Comparison of ENCODE assay signal across 8 cellular contexts in the genomic region with DNA sequence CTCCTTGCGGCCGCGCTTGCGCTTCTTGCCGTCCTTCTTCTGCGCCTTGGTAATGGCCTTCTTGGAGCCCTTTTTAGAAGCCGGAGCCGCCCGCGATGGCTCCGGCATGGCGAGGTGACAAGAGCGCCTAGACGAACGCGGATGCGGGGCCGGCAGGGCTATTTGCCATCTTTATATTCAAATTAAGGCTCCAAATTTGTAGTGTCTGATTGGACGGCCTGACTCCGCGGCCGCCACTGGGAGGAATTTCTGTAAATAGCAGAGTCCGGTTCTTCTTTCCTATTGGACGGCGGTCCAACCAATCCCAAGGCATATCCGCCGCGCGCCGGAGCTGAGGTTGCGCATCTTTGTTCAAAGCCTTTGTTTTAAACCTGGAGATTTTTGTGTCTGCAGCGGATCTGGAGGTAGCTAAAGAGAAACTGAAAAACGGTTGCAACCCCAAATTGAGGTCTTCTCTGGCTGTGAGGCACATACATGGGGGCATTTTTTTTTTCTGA. TPM values are rescaled to one million over a fixed set of nuclear protein-coding genes. Genes with fewer than 3 reads are reported as not detected.
DNase-seq lines count a peak whose midpoint lies in the region; ATAC-seq and TF ChIP-seq lines count a peak whose summit lies in the region.

No MANE protein-coding gene starts in this region.

- H3K4me1 ChIP-seq in RWPE2 (ENCODE audit: insufficient read depth, poor library complexity, severe bottlenecking): no peaks in the 10 kb centered on the region
- H3K4me1 ChIP-seq in cardiac muscle cell (ENCODE audit: low read depth): no peaks in the 10 kb centered on the region
- no peaks in the 10 kb centered on the region for H3K4me1 ChIP-seq in SJCRH30

- H3K4me1 Mint-ChIP-seq in activated naive CD8-positive, alpha-beta T cell (ENCODE audit: low read depth): peaks cover 37% of the 10 kb centered on the region

- no peaks in the 10 kb centered on the region for H3K27me3 ChIP-seq in RWPE2 (ENCODE audit: insufficient read depth, poor library complexity, severe bottlenecking)
- peaks cover 81% of the 10 kb centered on the region for H3K27me3 ChIP-seq in cardiac muscle cell
- H3K27me3 ChIP-seq in SJCRH30: peaks cover 5% of the 10 kb centered on the region; the same call in 1 of the 2 replicates

- H3K36me3 ChIP-seq in RWPE2 (ENCODE audit: low read depth) (no peaks in the 10 kb centered on the region), cardiac muscle cell (no peaks in the 10 kb centered on the region), SJCRH30 (no peaks in the 10 kb centered on the region)

- no peaks in the 10 kb centered on the region for H3K9me3 Mint-ChIP-seq in activated naive CD8-positive, alpha-beta T cell (ENCODE audit: low read depth)

- DNase-seq in Ammon's horn (ENCODE audit: low spot score) (peak; percentile 89), RWPE2 (ENCODE audit: low spot score) (no peak), cardiac muscle cell (ENCODE audit: low read depth in 1 of 2, low spot score in 1 of 2) (peak; percentile 85 to 87), putamen (ENCODE audit: low spot score) (peak; percentile 81), SJCRH30 (no peak)

- H3K27ac ChIP-seq in RWPE2 (ENCODE audit: poor library complexity, severe bottlenecking) (no peak overlapping the region), cardiac muscle cell (no peak overlapping the region), SJCRH30 (no peak overlapping the region)

- ATAC-seq in GM19372 (IDR thresholded peaks at IDR 0.05; ENCODE audit: low read depth, unreplicated experiment) (peak; percentile 75), HG03520 (IDR thresholded peaks at IDR 0.05; ENCODE audit: unreplicated experiment) (peak; percentile 86), RWPE2 (ENCODE audit: low read depth) (peak; percentile 92)

- no peaks in the 10 kb centered on the region for H3K36me3 Mint-ChIP-seq in activated naive CD8-positive, alpha-beta T cell

- H3K9me3 ChIP-seq in RWPE2 (ENCODE audit: severe bottlenecking): no peaks in the 10 kb centered on the region
- no peaks in the 10 kb centered on the region for H3K9me3 ChIP-seq in cardiac muscle cell (ENCODE audit: low read depth)
- H3K9me3 ChIP-seq in SJCRH30 (replicated peaks): no peaks in the 10 kb centered on the region

- peaks cover 10% of the 10 kb centered on the region for H3K27me3 Mint-ChIP-seq in activated naive CD8-positive, alpha-beta T cell

- H3K4me3 ChIP-seq in RWPE2 (ENCODE audit: severe bottlenecking): peak overlapping the region; percentile 33
- peak overlapping the region; percentile 39 for H3K4me3 ChIP-seq in cardiac muscle cell
- H3K4me3 ChIP-seq in SJCRH30: no peak overlapping the region

- H3K27ac Mint-ChIP-seq in activated naive CD8-positive, alpha-beta T cell: peak overlapping the region; percentile 36

- TF ChIP-seq CTCF in RWPE2 (IDR thresholded peaks at IDR 0.05; ENCODE audit: poor library complexity, severe bottlenecking) (no peak), cardiac muscle cell (IDR thresholded peaks at IDR 0.05; ENCODE audit: low read depth, low read length) (no peak)

- peak overlapping the region; percentile 85 for H3K4me3 Mint-ChIP-seq in activated naive CD8-positive, alpha-beta T cell

RNA-seq across cellular contexts. Expression of a gene that starts 22.6 kb away (rescaled TPM):
- total RNA-seq in cardiac muscle cell: 86.5 and 119 TPM in 2 replicates
- polyA plus RNA-seq in cardiac muscle cell: 160 and 213 TPM in 2 replicates
- total RNA-seq in SJCRH30 (2014; rRNA removed; shearing (Covaris generic)): 65.0 and 77.0 TPM in 2 replicates

RNA-seq across cellular contexts. Expression of a gene that starts 47.9 kb away (rescaled TPM):
- total RNA-seq in cardiac muscle cell: 6.7 and 17.9 TPM in 2 replicates
- 11.8 and 15.0 TPM in 2 replicates for polyA plus RNA-seq in cardiac muscle cell
- not detected in 2 replicates for total RNA-seq in SJCRH30 (2014; rRNA removed; shearing (Covaris generic))

RNA-seq across cellular contexts. Expression of a gene that starts 57.9 kb away (rescaled TPM):
- 32.4 and 43.2 TPM in 2 replicates for total RNA-seq in cardiac muscle cell
- 16.4 and 18.5 TPM in 2 replicates for polyA plus RNA-seq in cardiac muscle cell
- total RNA-seq in SJCRH30 (2014; rRNA removed; shearing (Covaris generic)): 25.5 and 30.7 TPM in 2 replicates

Comparison
In these comparisons a context has a peak if more than half of its experiments do, and no peak if none do; other contexts are left out.
1. DNase-seq: peak in Ammon's horn (single experiment), cardiac muscle cell (2 of 2) and putamen (single experiment); none in RWPE2 (single experiment) and SJCRH30 (0 of 2).
2. Peak in every context shown above with its lines, with median percentiles within 50 percentile points of each other: ATAC-seq.